In the genomic region with DNA sequence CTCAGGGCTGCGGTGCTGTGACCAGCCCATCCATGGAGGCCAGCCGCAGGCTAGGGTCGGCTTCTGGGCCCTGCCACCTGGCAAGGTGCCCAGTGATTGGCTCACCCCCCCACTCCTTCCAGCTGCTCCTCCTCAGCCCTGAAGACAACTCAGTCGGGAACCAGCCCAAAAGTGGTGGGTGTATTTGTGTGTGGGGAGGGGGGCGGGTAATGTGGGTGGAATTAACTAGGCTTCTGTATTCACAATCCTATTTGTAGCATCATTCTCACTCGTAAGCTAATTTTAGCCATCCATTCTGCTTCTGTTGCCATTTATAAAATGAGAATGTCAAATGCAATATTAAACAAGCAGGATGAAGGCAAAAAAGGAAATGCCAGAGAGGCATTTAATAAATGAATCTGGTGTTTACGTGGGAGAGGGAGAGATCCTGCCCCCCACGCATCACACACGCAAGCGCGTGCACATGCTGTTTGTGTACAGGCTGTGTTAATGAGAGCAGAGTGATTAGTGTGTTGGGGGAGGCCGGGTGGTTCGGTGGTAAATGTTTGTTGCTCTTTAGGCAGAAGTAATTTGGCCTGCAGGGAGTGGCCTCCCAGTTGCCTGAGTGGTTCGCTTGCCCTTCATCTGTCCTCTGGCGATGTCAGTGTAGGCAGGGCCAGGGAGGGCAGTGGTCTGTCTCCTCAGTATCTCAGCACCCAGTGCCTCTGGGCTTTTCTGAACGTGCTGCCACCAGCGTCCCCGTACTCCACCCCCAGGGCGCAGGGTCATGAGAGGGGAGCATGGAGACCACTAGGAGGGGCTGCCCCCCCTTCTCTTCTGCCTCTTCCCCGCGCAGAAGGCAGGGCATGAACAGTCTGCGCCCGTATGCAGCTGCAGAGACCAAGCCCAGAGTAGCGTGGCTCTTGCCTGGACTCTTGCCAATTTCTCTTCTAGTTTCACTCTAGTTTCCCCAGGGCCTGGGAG, we compare ENCODE assay signal across 8 cellular contexts.
DNase-seq lines count a peak whose midpoint lies in the region; ATAC-seq lines count a peak whose summit lies in the region.

No MANE protein-coding gene starts in this region.

- H2BK120ac ChIP-seq in trophoblast cell (ENCODE audit: insufficient read depth, low read length, poor library complexity): no peak overlapping the region

- H3K4ac ChIP-seq in trophoblast cell (ENCODE audit: low read depth, low read length): no peak overlapping the region

- peak; percentile 68 for ATAC-seq in HG03064 (IDR thresholded peaks at IDR 0.05; ENCODE audit: low read depth, unreplicated experiment)

- H3K79me2 ChIP-seq in trophoblast cell (ENCODE audit: control insufficient read depth, insufficient read depth, low read length, poor library complexity): no peaks in the 10 kb centered on the region

- H2AFZ ChIP-seq in trophoblast cell (ENCODE audit: insufficient read depth, low read length, poor library complexity): no peak overlapping the region

- no peak overlapping the region for H4K12ac ChIP-seq in trophoblast cell (ENCODE audit: low read depth, low read length)

- no peak overlapping the region for H4K91ac ChIP-seq in trophoblast cell (ENCODE audit: low read depth, low read length)

- no peak overlapping the region for H4K8ac ChIP-seq in trophoblast cell (ENCODE audit: low read depth, low read length)

- no peak overlapping the region for H2BK5ac ChIP-seq in trophoblast cell (ENCODE audit: low read depth, low read length, poor library complexity)

- intact Hi-C loops in head of caudate nucleus (cut with DNase I): no loop called here

- H3K27ac ChIP-seq in trophoblast cell (ENCODE audit: low read depth, low read length): no peak overlapping the region

- no peaks in the 10 kb centered on the region for H3K27me3 ChIP-seq in trophoblast cell (ENCODE audit: insufficient read depth, low read length)

- peak overlapping the region; percentile 41 for H3K18ac ChIP-seq in trophoblast cell (ENCODE audit: low read length)

- no peak overlapping the region for H3K4me2 ChIP-seq in trophoblast cell (ENCODE audit: low read length)

- peak; percentile 46 for DNase-seq in activated T-cell treated with anti-CD3 and anti-CD28 coated beads, Interleukin-2, amount 50 U/mL, for 1 hour
- DNase-seq in activated T-cell treated with anti-CD3 and anti-CD28 coated beads for 4 hours (no peak), NCI-H2227 treated with DMSO at 0.1 percent for 48 hours (lab: John Stamatoyannopoulos, UW) (peak; percentile 53), activated T-helper 1 cell treated with Interleukin-2 at 50 U/mL for 16 hours (ENCODE audit: low read depth) (peak; percentile 15), head of caudate nucleus (peak in 39 of 42 donors; percentile 27 to 84 (median 62)), trophoblast cell (no peak), HT-29 (ENCODE audit: low spot score) (no peak)

- H2BK12ac ChIP-seq in trophoblast cell (ENCODE audit: low read length): no peak overlapping the region

- no peak overlapping the region for H3K14ac ChIP-seq in trophoblast cell (ENCODE audit: low read length)

- no peaks in the 10 kb centered on the region for H3K9me3 ChIP-seq in trophoblast cell (ENCODE audit: insufficient read depth, low read depth, low read length)

- no peak overlapping the region for H3K23ac ChIP-seq in trophoblast cell (ENCODE audit: low read length)

- no CpG with 5 or more reads among the region's 24 CpGs for WGBS in trophoblast cell (ENCODE audit: extremely low coverage, insufficient coverage, insufficient read length)

- no peak overlapping the region for H3K4me3 ChIP-seq in trophoblast cell (ENCODE audit: low read depth, low read length)

- H2AK5ac ChIP-seq in trophoblast cell (ENCODE audit: low read length): no peak overlapping the region

- H3K9ac ChIP-seq in trophoblast cell (ENCODE audit: low read length): no peak overlapping the region

- H3K79me1 ChIP-seq in trophoblast cell (ENCODE audit: low read length): no peaks in the 10 kb centered on the region

- peaks cover 11 to 20% of the 10 kb centered on the region in 2 experiments for H3K4me1 ChIP-seq in trophoblast cell (ENCODE audit: control insufficient read depth in 1 of 2, insufficient read depth in 2 of 2, low read length in 2 of 2)

- peaks cover 0 to 11% of the 10 kb centered on the region in 2 experiments for H3K36me3 ChIP-seq in trophoblast cell (ENCODE audit: control insufficient read depth in 1 of 2, insufficient read depth in 2 of 2, low read length in 2 of 2)

Comparison
In these comparisons a context has a peak if more than half of its experiments do, and no peak if none do; other contexts are left out.
1. DNase-seq: peak in activated T-cell treated with anti-CD3 and anti-CD28 coated beads, Interleukin-2, amount 50 U/mL, for 1 hour (single experiment), NCI-H2227 treated with DMSO at 0.1 percent for 48 hours (single experiment), activated T-helper 1 cell treated with Interleukin-2 at 50 U/mL for 16 hours (single experiment) and head of caudate nucleus (39 of 42); none in activated T-cell treated with anti-CD3 and anti-CD28 coated beads for 4 hours (single experiment), trophoblast cell (0 of 2) and HT-29 (single experiment).